1 cellular context compared by ENCODE assay signal in the genomic region with DNA sequence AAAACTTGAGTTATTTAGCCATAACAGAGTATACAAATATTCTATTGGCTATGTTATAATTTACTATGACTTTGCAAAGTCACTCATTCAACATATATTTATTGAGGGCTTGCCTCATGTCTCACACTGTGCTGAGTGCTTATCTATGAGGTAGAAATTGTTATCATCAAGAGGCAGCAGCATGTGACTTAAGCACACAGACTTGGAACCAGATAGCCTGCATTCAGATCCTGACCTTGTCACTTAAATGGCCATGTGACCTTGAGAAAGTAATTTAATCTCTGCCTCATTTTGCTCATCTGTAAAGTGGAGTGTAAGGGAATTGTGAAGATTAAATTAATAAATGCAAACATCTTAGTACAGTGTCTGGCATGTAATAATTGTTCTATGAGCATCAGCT.
TF ChIP-seq lines count a peak whose summit lies in the region.

No MANE protein-coding gene starts in this region.

TF ChIP-seq in K562, 482 proteins besides CTCF, POLR2A, EP300 and RAD21 (continued from another document and continues in another):
- TF ChIP-seq, protein P1, sequence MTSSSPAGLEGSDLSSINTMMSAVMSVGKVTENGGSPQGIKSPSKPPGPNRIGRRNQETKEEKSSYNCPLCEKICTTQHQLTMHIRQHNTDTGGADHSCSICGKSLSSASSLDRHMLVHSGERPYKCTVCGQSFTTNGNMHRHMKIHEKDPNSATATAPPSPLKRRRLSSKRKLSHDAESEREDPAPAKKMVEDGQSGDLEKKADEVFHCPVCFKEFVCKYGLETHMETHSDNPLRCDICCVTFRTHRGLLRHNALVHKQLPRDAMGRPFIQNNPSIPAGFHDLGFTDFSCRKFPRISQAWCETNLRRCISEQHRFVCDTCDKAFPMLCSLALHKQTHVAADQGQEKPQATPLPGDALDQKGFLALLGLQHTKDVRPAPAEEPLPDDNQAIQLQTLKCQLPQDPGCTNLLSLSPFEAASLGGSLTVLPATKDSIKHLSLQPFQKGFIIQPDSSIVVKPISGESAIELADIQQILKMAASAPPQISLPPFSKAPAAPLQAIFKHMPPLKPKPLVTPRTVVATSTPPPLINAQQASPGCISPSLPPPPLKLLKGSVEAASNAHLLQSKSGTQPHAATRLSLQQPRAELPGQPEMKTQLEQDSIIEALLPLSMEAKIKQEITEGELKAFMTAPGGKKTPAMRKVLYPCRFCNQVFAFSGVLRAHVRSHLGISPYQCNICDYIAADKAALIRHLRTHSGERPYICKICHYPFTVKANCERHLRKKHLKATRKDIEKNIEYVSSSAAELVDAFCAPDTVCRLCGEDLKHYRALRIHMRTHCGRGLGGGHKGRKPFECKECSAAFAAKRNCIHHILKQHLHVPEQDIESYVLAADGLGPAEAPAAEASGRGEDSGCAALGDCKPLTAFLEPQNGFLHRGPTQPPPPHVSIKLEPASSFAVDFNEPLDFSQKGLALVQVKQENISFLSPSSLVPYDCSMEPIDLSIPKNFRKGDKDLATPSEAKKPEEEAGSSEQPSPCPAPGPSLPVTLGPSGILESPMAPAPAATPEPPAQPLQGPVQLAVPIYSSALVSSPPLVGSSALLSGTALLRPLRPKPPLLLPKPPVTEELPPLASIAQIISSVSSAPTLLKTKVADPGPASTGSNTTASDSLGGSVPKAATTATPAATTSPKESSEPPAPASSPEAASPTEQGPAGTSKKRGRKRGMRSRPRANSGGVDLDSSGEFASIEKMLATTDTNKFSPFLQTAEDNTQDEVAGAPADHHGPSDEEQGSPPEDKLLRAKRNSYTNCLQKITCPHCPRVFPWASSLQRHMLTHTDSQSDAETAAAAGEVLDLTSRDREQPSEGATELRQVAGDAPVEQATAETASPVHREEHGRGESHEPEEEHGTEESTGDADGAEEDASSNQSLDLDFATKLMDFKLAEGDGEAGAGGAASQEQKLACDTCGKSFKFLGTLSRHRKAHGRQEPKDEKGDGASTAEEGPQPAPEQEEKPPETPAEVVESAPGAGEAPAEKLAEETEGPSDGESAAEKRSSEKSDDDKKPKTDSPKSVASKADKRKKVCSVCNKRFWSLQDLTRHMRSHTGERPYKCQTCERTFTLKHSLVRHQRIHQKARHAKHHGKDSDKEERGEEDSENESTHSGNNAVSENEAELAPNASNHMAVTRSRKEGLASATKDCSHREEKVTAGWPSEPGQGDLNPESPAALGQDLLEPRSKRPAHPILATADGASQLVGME (CRISPR knock-in tag; IDR thresholded peaks at IDR 0.05) = no peak
- TF ChIP-seq NR2C1 (IDR thresholded peaks at IDR 0.05) (peak; percentile 44; the same call in 1 of the 2 replicates), NR2C1 (tag; IDR thresholded peaks at IDR 0.05) (peak; percentile 69), ZNF699 (CRISPR knock-in tag; IDR thresholded peaks at IDR 0.05; ENCODE audit: insufficient replicate concordance) (no peak), KLF10 (CRISPR knock-in tag; IDR thresholded peaks at IDR 0.05) (no peak), TFAM (CRISPR knock-in tag; conservative IDR thresholded peaks at IDR 0.05) (no peak), ZKSCAN3 (CRISPR knock-in tag; IDR thresholded peaks at IDR 0.05) (no peak), MCM5 (IDR thresholded peaks at IDR 0.05; ENCODE audit: low read depth) (no peak), ELF2 (CRISPR knock-in tag; IDR thresholded peaks at IDR 0.05) (0 out of 2 replicates have a peak, but pooled peaks have one; percentile 14), ZNF253 (CRISPR knock-in tag; conservative IDR thresholded peaks at IDR 0.05) (no peak), SAFB2 (IDR thresholded peaks at IDR 0.05; ENCODE audit: borderline replicate concordance, low read depth, low read length, severe bottlenecking) (no peak), FOXK2 (conservative IDR thresholded peaks at IDR 0.05 in 1 of 2, IDR thresholded peaks at IDR 0.05 in 1 of 2; ENCODE audit: low read depth in 2 of 2) (peak in 1 of 2 experiments; percentile 39; a peak in 1 of 4 replicates), DPF2 (IDR thresholded peaks at IDR 0.05) (peak; percentile 93), ZNF324 (CRISPR knock-in tag; IDR thresholded peaks at IDR 0.05) (no peak), ZNF274 (IDR thresholded peaks at IDR 0.05; ENCODE audit: borderline replicate concordance, low read depth, low read length) (peak; percentile 56; the same call in 1 of the 2 replicates), ZNF134 (CRISPR knock-in tag; conservative IDR thresholded peaks at IDR 0.05) (0 out of 2 replicates have a peak, but pooled peaks have one; percentile 41), HDAC3 (IDR thresholded peaks at IDR 0.05; ENCODE audit: borderline replicate concordance, partially characterized antibody) (peak; percentile 86), ZNF354B (CRISPR knock-in tag; IDR thresholded peaks at IDR 0.05) (no peak), MAFG (tag; conservative IDR thresholded peaks at IDR 0.05) (peak; percentile 79), NR3C1 (CRISPR knock-in tag; IDR thresholded peaks at IDR 0.05) (no peak), BRF1 (IDR thresholded peaks at IDR 0.05; ENCODE audit: borderline replicate concordance, extremely low read depth, insufficient read length) (no peak), ZNF23 (CRISPR knock-in tag; IDR thresholded peaks at IDR 0.05) (no peak), MBD2 (IDR thresholded peaks at IDR 0.05; ENCODE audit: borderline replicate concordance, low read depth) (0 out of 2 replicates have a peak, but pooled peaks have one; percentile 32), U2AF1 (optimal IDR thresholded peaks at IDR 0.05; ENCODE audit: low read depth, low read length) (no peak), SREBF2 (CRISPR knock-in tag; IDR thresholded peaks at IDR 0.05) (no peak), EHMT2 (IDR thresholded peaks at IDR 0.05) (no peak), KLF16 (IDR thresholded peaks at IDR 0.05) (peak; percentile 90), HMG20A (CRISPR knock-in tag; conservative IDR thresholded peaks at IDR 0.05) (no peak), ZNF75A (CRISPR knock-in tag; IDR thresholded peaks at IDR 0.05) (no peak), YBX1 (IDR thresholded peaks at IDR 0.05) (no peak), HDAC1 (IDR thresholded peaks at IDR 0.05) (peak in 1 of 2 experiments; percentile 76; a peak in 2 of 4 replicates), DNMT1 (IDR thresholded peaks at IDR 0.05) (no peak), GATAD2B (IDR thresholded peaks at IDR 0.05; ENCODE audit: borderline replicate concordance) (0 out of 2 replicates have a peak, but pooled peaks have one; percentile 59), CHD2 (IDR thresholded peaks at IDR 0.05; ENCODE audit: low read depth, low read length) (no peak), PHB2 (IDR thresholded peaks at IDR 0.05; ENCODE audit: low read depth) (peak; percentile 58; the same call in 1 of the 2 replicates), CBX2 (IDR thresholded peaks at IDR 0.05; ENCODE audit: insufficient read depth, low read length, poor library complexity, severe bottlenecking) (no peak), PHF8 (IDR thresholded peaks at IDR 0.05; ENCODE audit: borderline replicate concordance, low read length) (no peak), ESRRB (CRISPR knock-in tag; IDR thresholded peaks at IDR 0.05; ENCODE audit: borderline replicate concordance) (no peak), ARID1B (IDR thresholded peaks at IDR 0.05) (peak; percentile 96), ZNF133 (CRISPR knock-in tag; IDR thresholded peaks at IDR 0.05) (no peak), PPARD (CRISPR knock-in tag; IDR thresholded peaks at IDR 0.05) (no peak)
- TF ChIP-seq, protein P2, sequence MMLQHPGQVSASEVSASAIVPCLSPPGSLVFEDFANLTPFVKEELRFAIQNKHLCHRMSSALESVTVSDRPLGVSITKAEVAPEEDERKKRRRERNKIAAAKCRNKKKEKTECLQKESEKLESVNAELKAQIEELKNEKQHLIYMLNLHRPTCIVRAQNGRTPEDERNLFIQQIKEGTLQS (IDR thresholded peaks at IDR 0.05) = peak; percentile 67
- TF ChIP-seq, protein P2 (CRISPR knock-in tag; conservative IDR thresholded peaks at IDR 0.05) = no peak
- TF ChIP-seq, protein P3, sequence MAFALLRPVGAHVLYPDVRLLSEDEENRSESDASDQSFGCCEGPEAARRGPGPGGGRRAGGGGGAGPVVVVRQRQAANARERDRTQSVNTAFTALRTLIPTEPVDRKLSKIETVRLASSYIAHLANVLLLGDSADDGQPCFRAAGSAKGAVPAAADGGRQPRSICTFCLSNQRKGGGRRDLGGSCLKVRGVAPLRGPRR (CRISPR knock-in tag; IDR thresholded peaks at IDR 0.05) = no peak
- TF ChIP-seq, protein P4, sequence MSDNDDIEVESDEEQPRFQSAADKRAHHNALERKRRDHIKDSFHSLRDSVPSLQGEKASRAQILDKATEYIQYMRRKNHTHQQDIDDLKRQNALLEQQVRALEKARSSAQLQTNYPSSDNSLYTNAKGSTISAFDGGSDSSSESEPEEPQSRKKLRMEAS (CRISPR knock-in tag; IDR thresholded peaks at IDR 0.05) = no peak
- TF ChIP-seq, protein P5, sequence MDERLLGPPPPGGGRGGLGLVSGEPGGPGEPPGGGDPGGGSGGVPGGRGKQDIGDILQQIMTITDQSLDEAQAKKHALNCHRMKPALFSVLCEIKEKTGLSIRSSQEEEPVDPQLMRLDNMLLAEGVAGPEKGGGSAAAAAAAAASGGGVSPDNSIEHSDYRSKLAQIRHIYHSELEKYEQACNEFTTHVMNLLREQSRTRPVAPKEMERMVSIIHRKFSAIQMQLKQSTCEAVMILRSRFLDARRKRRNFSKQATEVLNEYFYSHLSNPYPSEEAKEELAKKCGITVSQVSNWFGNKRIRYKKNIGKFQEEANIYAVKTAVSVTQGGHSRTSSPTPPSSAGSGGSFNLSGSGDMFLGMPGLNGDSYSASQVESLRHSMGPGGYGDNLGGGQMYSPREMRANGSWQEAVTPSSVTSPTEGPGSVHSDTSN (CRISPR knock-in tag; IDR thresholded peaks at IDR 0.05; ENCODE audit: low read depth) = no peak
- TF ChIP-seq, protein P5 (tag; conservative IDR thresholded peaks at IDR 0.05; ENCODE audit: low read depth) = peak; percentile 67
- TF ChIP-seq, protein P6, sequence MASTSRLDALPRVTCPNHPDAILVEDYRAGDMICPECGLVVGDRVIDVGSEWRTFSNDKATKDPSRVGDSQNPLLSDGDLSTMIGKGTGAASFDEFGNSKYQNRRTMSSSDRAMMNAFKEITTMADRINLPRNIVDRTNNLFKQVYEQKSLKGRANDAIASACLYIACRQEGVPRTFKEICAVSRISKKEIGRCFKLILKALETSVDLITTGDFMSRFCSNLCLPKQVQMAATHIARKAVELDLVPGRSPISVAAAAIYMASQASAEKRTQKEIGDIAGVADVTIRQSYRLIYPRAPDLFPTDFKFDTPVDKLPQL (IDR thresholded peaks at IDR 0.05; ENCODE audit: extremely low read depth, insufficient read length) = no peak
- TF ChIP-seq, protein P7, sequence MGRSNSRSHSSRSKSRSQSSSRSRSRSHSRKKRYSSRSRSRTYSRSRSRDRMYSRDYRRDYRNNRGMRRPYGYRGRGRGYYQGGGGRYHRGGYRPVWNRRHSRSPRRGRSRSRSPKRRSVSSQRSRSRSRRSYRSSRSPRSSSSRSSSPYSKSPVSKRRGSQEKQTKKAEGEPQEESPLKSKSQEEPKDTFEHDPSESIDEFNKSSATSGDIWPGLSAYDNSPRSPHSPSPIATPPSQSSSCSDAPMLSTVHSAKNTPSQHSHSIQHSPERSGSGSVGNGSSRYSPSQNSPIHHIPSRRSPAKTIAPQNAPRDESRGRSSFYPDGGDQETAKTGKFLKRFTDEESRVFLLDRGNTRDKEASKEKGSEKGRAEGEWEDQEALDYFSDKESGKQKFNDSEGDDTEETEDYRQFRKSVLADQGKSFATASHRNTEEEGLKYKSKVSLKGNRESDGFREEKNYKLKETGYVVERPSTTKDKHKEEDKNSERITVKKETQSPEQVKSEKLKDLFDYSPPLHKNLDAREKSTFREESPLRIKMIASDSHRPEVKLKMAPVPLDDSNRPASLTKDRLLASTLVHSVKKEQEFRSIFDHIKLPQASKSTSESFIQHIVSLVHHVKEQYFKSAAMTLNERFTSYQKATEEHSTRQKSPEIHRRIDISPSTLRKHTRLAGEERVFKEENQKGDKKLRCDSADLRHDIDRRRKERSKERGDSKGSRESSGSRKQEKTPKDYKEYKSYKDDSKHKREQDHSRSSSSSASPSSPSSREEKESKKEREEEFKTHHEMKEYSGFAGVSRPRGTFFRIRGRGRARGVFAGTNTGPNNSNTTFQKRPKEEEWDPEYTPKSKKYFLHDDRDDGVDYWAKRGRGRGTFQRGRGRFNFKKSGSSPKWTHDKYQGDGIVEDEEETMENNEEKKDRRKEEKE (IDR thresholded peaks at IDR 0.05; ENCODE audit: borderline replicate concordance in 1 of 2, control insufficient read depth in 1 of 2, low read depth in 2 of 2, low read length in 1 of 2) = no peak
- TF ChIP-seq, protein P8, sequence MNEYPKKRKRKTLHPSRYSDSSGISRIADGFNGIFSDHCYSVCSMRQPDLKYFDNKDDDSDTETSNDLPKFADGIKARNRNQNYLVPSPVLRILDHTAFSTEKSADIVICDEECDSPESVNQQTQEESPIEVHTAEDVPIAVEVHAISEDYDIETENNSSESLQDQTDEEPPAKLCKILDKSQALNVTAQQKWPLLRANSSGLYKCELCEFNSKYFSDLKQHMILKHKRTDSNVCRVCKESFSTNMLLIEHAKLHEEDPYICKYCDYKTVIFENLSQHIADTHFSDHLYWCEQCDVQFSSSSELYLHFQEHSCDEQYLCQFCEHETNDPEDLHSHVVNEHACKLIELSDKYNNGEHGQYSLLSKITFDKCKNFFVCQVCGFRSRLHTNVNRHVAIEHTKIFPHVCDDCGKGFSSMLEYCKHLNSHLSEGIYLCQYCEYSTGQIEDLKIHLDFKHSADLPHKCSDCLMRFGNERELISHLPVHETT (CRISPR knock-in tag; conservative IDR thresholded peaks at IDR 0.05 in 1 of 2, IDR thresholded peaks at IDR 0.05 in 1 of 2) = peak in 1 of 2 experiments; percentile 66; a peak in 1 of 4 replicates
- TF ChIP-seq, protein P9, sequence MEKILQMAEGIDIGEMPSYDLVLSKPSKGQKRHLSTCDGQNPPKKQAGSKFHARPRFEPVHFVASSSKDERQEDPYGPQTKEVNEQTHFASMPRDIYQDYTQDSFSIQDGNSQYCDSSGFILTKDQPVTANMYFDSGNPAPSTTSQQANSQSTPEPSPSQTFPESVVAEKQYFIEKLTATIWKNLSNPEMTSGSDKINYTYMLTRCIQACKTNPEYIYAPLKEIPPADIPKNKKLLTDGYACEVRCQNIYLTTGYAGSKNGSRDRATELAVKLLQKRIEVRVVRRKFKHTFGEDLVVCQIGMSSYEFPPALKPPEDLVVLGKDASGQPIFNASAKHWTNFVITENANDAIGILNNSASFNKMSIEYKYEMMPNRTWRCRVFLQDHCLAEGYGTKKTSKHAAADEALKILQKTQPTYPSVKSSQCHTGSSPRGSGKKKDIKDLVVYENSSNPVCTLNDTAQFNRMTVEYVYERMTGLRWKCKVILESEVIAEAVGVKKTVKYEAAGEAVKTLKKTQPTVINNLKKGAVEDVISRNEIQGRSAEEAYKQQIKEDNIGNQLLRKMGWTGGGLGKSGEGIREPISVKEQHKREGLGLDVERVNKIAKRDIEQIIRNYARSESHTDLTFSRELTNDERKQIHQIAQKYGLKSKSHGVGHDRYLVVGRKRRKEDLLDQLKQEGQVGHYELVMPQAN (IDR thresholded peaks at IDR 0.05; ENCODE audit: borderline replicate concordance) = no peak
